26 cellular contexts compared by ENCODE assay signal in genomic region chr15:48905216-48905615, GRCh38. TPM values are rescaled to one million over a fixed set of nuclear protein-coding genes. Genes with fewer than 3 reads are reported as not detected.
"Had no signal": no experiment of that assay in that cellular context is flagged by ENCODE, and none has a peak within 500 bp of the region (broad histone marks: within the 10 kb centered on the region; RNA-seq: fewer than 3 reads in every experiment).

No MANE protein-coding gene starts in this region.

- H3K4me3 ChIP-seq: body of pancreas, colonic mucosa, gastrocnemius medialis, left ventricle myocardium inferior, lung, mucosa of descending colon, prostate gland, sigmoid colon, tibial nerve had no signal

- DNase-seq: activated CD4-positive, alpha-beta T cell treated with anti-CD3 and anti-CD28 coated beads, Interleukin-2, amount 50 U/mL, for 48 hours; activated CD8-positive, alpha-beta memory T cell treated with anti-CD3 and anti-CD28 coated beads, Interleukin-2, amount 10 ng/mL, durations not matched to agents 7 days and 5 days; activated gamma-delta T cell treated with Interleukin-2 at 50 U/mL for 16 hours; activated naive CD4-positive, alpha-beta T cell treated with anti-CD3 and anti-CD28 coated beads, Interleukin-2, amount 50 U/mL, for 16 hours; anterior cingulate cortex; body of pancreas; colonic mucosa; effector memory CD4-positive, alpha-beta T cell; erythroblast; gastrocnemius medialis; glutamatergic neuron; islet precursor cell; left ventricle myocardium inferior; mucosa of descending colon; retina; sigmoid colon; small intestine; stimulated activated CD4-positive, alpha-beta T cell treated with anti-CD3 and anti-CD28 coated beads, Interleukin-4, amount 100 ng/mL, for 24 hours; T-helper 2 cell had no signal

- H3K4me1 ChIP-seq: body of pancreas, colonic mucosa, gastrocnemius medialis, left ventricle myocardium inferior, prostate gland, sigmoid colon had no signal

- H3K4me1 Mint-ChIP-seq: stimulated activated memory B cell treated with anti-CD40 and anti-IgM and Interleukin-4, amounts not matched to agents 10 μg/mL and 1 μg/mL and 100 μg/mL, for 72 hours had no signal

- H3K27me3 ChIP-seq: body of pancreas, colonic mucosa, gastrocnemius medialis, neutrophil, sigmoid colon, tibial nerve had no signal

- H3K36me3 ChIP-seq: colonic mucosa, gastrocnemius medialis, left ventricle myocardium inferior, neutrophil, prostate gland, sigmoid colon, tibial nerve had no signal

- H3K9me3 Mint-ChIP-seq: natural killer cell treated with Interleukin-12 subunit alpha and Interleukin-12 subunit beta and Interleukin-15 and Interleukin-18, amount 100 ng/mL, for 72 hours; stimulated activated memory B cell treated with anti-CD40 and anti-IgM and Interleukin-4, amounts not matched to agents 10 μg/mL and 1 μg/mL and 100 μg/mL, for 72 hours had no signal

- H3K36me3 Mint-ChIP-seq: natural killer cell treated with Interleukin-12 subunit alpha and Interleukin-12 subunit beta and Interleukin-15 and Interleukin-18, amount 100 ng/mL, for 72 hours; stimulated activated memory B cell treated with anti-CD40 and anti-IgM and Interleukin-4, amounts not matched to agents 10 μg/mL and 1 μg/mL and 100 μg/mL, for 72 hours had no signal

- H3K9me3 ChIP-seq: body of pancreas, colonic mucosa, gastrocnemius medialis, left ventricle myocardium inferior, mucosa of descending colon, neutrophil, prostate gland, sigmoid colon, tibial nerve had no signal

- H3K27me3 Mint-ChIP-seq: stimulated activated memory B cell treated with anti-CD40 and anti-IgM and Interleukin-4, amounts not matched to agents 10 μg/mL and 1 μg/mL and 100 μg/mL, for 72 hours had no signal

- H3K4me3 Mint-ChIP-seq: activated CD8-positive, alpha-beta memory T cell treated with anti-CD3 and anti-CD28 coated beads, Interleukin-2, amount 10 ng/mL, durations not matched to agents 7 days and 5 days; natural killer cell treated with Interleukin-12 subunit alpha and Interleukin-12 subunit beta and Interleukin-15 and Interleukin-18, amount 100 ng/mL, for 72 hours; stimulated activated memory B cell treated with anti-CD40 and anti-IgM and Interleukin-4, amounts not matched to agents 10 μg/mL and 1 μg/mL and 100 μg/mL, for 72 hours had no signal

- H3K27ac ChIP-seq: body of pancreas, colonic mucosa, gastrocnemius medialis, left ventricle myocardium inferior, neutrophil, prostate gland, sigmoid colon had no signal

- ATAC-seq: activated CD8-positive, alpha-beta memory T cell treated with anti-CD3 and anti-CD28 coated beads, Interleukin-2, amount 10 ng/mL, durations not matched to agents 7 days and 5 days; body of pancreas; gastrocnemius medialis; mucosa of descending colon; natural killer cell treated with Interleukin-12 subunit alpha and Interleukin-12 subunit beta and Interleukin-15 and Interleukin-18, amount 100 ng/mL, for 72 hours; stimulated activated memory B cell treated with anti-CD40 and anti-IgM and Interleukin-4, amounts not matched to agents 10 μg/mL and 1 μg/mL and 100 μg/mL, for 72 hours had no signal

- H3K27ac Mint-ChIP-seq: activated CD8-positive, alpha-beta memory T cell treated with anti-CD3 and anti-CD28 coated beads, Interleukin-2, amount 10 ng/mL, durations not matched to agents 7 days and 5 days; natural killer cell treated with Interleukin-12 subunit alpha and Interleukin-12 subunit beta and Interleukin-15 and Interleukin-18, amount 100 ng/mL, for 72 hours; stimulated activated memory B cell treated with anti-CD40 and anti-IgM and Interleukin-4, amounts not matched to agents 10 μg/mL and 1 μg/mL and 100 μg/mL, for 72 hours had no signal

RNA-seq across cellular contexts. Expression of gene SHC4, which starts 58.5 kb away (rescaled TPM):
- total RNA-seq: mesenteric fat pad had no signal
